In the genomic region with DNA sequence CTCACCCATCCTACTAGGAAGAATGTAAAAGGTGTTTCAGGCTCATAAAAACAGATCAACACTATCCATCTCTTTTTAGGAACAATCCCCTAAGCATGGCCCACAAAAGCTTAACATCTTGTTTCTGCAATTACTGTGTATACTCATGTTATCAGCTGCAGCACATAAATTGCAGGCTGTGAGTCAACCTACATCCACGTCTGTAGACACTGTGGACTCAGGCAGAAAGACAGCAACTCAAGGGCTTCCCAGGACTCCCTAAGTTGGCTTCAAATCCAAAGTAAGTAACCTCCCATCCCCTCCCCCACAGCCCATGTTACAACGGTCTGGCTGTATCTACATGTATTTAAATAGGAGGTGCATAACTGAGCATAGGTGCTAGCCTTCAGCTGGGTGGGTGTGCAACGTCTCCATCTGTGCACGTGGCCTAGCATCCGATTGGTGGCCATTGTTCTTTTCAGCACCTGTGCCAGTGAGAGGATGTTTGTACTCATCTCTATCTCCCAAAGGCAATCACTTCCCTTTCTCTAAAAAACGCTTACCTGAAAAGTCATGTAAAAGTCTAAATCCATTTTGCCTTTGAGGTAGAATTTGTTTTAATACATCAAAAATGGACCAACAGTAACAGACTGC, we compare ENCODE assay signal across 16 cellular contexts. TPM values are rescaled to one million over a fixed set of nuclear protein-coding genes. Genes with fewer than 3 reads are reported as not detected.
DNase-seq lines count a peak whose midpoint lies in the region; ATAC-seq and TF ChIP-seq lines count a peak whose summit lies in the region.
"Had no signal": no experiment of that assay in that cellular context is flagged by ENCODE, and none has a peak within 500 bp of the region (broad histone marks: within the 10 kb centered on the region; RNA-seq: fewer than 3 reads in every experiment).

No MANE protein-coding gene starts in this region.

- no peaks in the 10 kb centered on the region for H3K27me3 ChIP-seq in stomach
- H3K27me3 ChIP-seq: vagina had no signal

- peaks cover 0 to 23% (median 10%) of the 10 kb centered on the region in 4 donors for H3K4me1 ChIP-seq in stomach
- H3K4me1 ChIP-seq: psoas muscle, vagina had no signal

- WGBS in stomach, 5 donors, result 53 to 65% (median 54%) methylated on average over 6 of the region's 6 CpGs

- ATAC-seq in central memory CD8-positive, alpha-beta T cell (replicated peaks; ENCODE audit: extremely low read depth, poor library complexity, severe bottlenecking), result no peak
- ATAC-seq: Panc1, psoas muscle had no signal

- H3K9me3 Mint-ChIP-seq in activated T-cell treated with anti-CD3 and anti-CD28 coated beads, Interleukin-2, amount 50 U/mL, for 24 hours, result no peaks in the 10 kb centered on the region
- no peaks in the 10 kb centered on the region for H3K9me3 Mint-ChIP-seq in central memory CD8-positive, alpha-beta T cell
- no peaks in the 10 kb centered on the region for H3K9me3 Mint-ChIP-seq in CD14-positive monocyte
- H3K9me3 Mint-ChIP-seq in endothelial cell (ENCODE audit: unreplicated experiment), result no peaks in the 10 kb centered on the region
- H3K9me3 Mint-ChIP-seq: dendritic cell treated with granulocyte-macrophage colony-stimulating factor and Interleukin-4, amounts not matched to agents 40 ng/mL and 50 ng/mL, for 4 days had no signal

- intact Hi-C loops in stomach (cut with DNase I; ENCODE audit: low total_unique reads), result no loop called here
- intact Hi-C loops in CD14-positive monocyte (cut with micrococcal nuclease), result no loop called here

- no peak for TF ChIP-seq EP300 in stomach (IDR thresholded peaks at IDR 0.05)

- peaks cover 91% of the 10 kb centered on the region for H3K4me1 Mint-ChIP-seq in activated T-cell treated with anti-CD3 and anti-CD28 coated beads, Interleukin-2, amount 50 U/mL, for 24 hours (ENCODE audit: low read depth)
- H3K4me1 Mint-ChIP-seq in central memory CD8-positive, alpha-beta T cell, result peaks cover 57% of the 10 kb centered on the region
- peaks cover 44% of the 10 kb centered on the region for H3K4me1 Mint-ChIP-seq in CD14-positive monocyte
- H3K4me1 Mint-ChIP-seq in endothelial cell (ENCODE audit: unreplicated experiment), result peaks cover 37% of the 10 kb centered on the region

- TF ChIP-seq POLR2A in stomach (IDR thresholded peaks at IDR 0.05), result no peak

- no peak for TF ChIP-seq CTCF in stomach (IDR thresholded peaks at IDR 0.05)
- no peak for TF ChIP-seq CTCF in CD14-positive monocyte (IDR thresholded peaks at IDR 0.05)
- TF ChIP-seq CTCF in endothelial cell (IDR thresholded peaks at IDR 0.05; ENCODE audit: unreplicated experiment), result no peak

- H3K27ac Mint-ChIP-seq in activated T-cell treated with anti-CD3 and anti-CD28 coated beads, Interleukin-2, amount 50 U/mL, for 24 hours, result peak overlapping the region; percentile 37
- peak overlapping the region; percentile 32 for H3K27ac Mint-ChIP-seq in central memory CD8-positive, alpha-beta T cell (ENCODE audit: low read depth)
- H3K27ac Mint-ChIP-seq in CD14-positive monocyte (peak overlapping the region in 2 of 7 donors; percentile 19 to 39), endothelial cell (ENCODE audit: unreplicated experiment) (no peak overlapping the region)
- H3K27ac Mint-ChIP-seq: dendritic cell treated with granulocyte-macrophage colony-stimulating factor and Interleukin-4, amounts not matched to agents 40 ng/mL and 50 ng/mL, for 4 days had no signal

- no peaks in the 10 kb centered on the region for H3K27me3 Mint-ChIP-seq in activated T-cell treated with anti-CD3 and anti-CD28 coated beads, Interleukin-2, amount 50 U/mL, for 24 hours
- no peaks in the 10 kb centered on the region for H3K27me3 Mint-ChIP-seq in central memory CD8-positive, alpha-beta T cell
- H3K27me3 Mint-ChIP-seq in CD14-positive monocyte (ENCODE audit: low read depth in 3 of 3) (no peaks in the 10 kb centered on the region), endothelial cell (ENCODE audit: unreplicated experiment) (peaks cover 1% of the 10 kb centered on the region)
- H3K27me3 Mint-ChIP-seq: dendritic cell treated with granulocyte-macrophage colony-stimulating factor and Interleukin-4, amounts not matched to agents 40 ng/mL and 50 ng/mL, for 4 days had no signal

- H3K4me3 Mint-ChIP-seq in activated T-cell treated with anti-CD3 and anti-CD28 coated beads, Interleukin-2, amount 50 U/mL, for 24 hours, result no peak overlapping the region
- H3K4me3 Mint-ChIP-seq in central memory CD8-positive, alpha-beta T cell, result no peak overlapping the region
- H3K4me3 Mint-ChIP-seq in CD14-positive monocyte (no peak overlapping the region), endothelial cell (ENCODE audit: unreplicated experiment) (no peak overlapping the region)
- H3K4me3 Mint-ChIP-seq: dendritic cell treated with granulocyte-macrophage colony-stimulating factor and Interleukin-4, amounts not matched to agents 40 ng/mL and 50 ng/mL, for 4 days had no signal

- no peak overlapping the region for H3K4me3 ChIP-seq in stomach
- H3K4me3 ChIP-seq: psoas muscle, vagina had no signal

- peaks cover 0 to 22% (median 21%) of the 10 kb centered on the region in 4 donors for H3K36me3 ChIP-seq in stomach

- H3K27ac ChIP-seq in stomach, result no peak overlapping the region
- H3K27ac ChIP-seq: HL-60, psoas muscle, vagina had no signal

- DNase-seq in activated T-cell treated with anti-CD3 and anti-CD28 coated beads, Interleukin-2, amount 50 U/mL, for 24 hours, result no peak
- DNase-seq in activated T-cell treated with anti-CD3 and anti-CD28 coated beads for 4 hours (no peak), NCI-H226 (peak; percentile 83), renal cortical epithelial cell (ENCODE audit: low read depth) (peak; percentile 54), stomach (no peak), CD14-positive monocyte (ENCODE audit: low spot score) (no peak), endothelial cell (ENCODE audit: low spot score) (no peak)
- no peak for DNase-seq in central memory CD8-positive, alpha-beta T cell (ENCODE audit: low spot score in 2 of 2)
- DNase-seq: activated CD4-positive, alpha-beta T cell treated with anti-CD3 and anti-CD28 coated beads, Interleukin-2, amount 50 U/mL, for 4 hours; DMS79 treated with DMSO at 0.1 percent for 48 hours; H7; psoas muscle had no signal

- peaks cover 61% of the 10 kb centered on the region for H3K36me3 Mint-ChIP-seq in activated T-cell treated with anti-CD3 and anti-CD28 coated beads, Interleukin-2, amount 50 U/mL, for 24 hours (ENCODE audit: low read depth)
- peaks cover 12% of the 10 kb centered on the region for H3K36me3 Mint-ChIP-seq in central memory CD8-positive, alpha-beta T cell (ENCODE audit: insufficient read depth)
- H3K36me3 Mint-ChIP-seq in CD14-positive monocyte (peaks cover 21 to 41% of the 10 kb centered on the region in 2 donors), endothelial cell (ENCODE audit: low read depth, unreplicated experiment) (peaks cover 7% of the 10 kb centered on the region)

- H3K9me3 ChIP-seq in stomach, result no peaks in the 10 kb centered on the region
- H3K9me3 ChIP-seq: psoas muscle, vagina had no signal

RNA-seq across cellular contexts. Expression of a gene that starts 30.0 kb away (rescaled TPM):
- total RNA-seq in renal cortical epithelial cell (73.8 and 141 TPM in 2 replicates), stomach (100 to 1,000 TPM in 1 of 5 donors, 10 to 100 TPM in 3, 1 to 10 TPM in 1; 7.0 to 111 (median 30.5) TPM), endothelial cell (ENCODE audit: unreplicated experiment) (60.4 TPM)
- polyA plus RNA-seq in stomach (10 to 100 TPM; 12.3 to 15.4 (median 13.3) TPM), CD14-positive monocyte (10 to 100 TPM; 29.3 to 33.8 TPM)

Comparison
In these comparisons a context has a peak if more than half of its experiments do, and no peak if none do; other contexts are left out.
1. DNase-seq: peak in NCI-H226 (single experiment) and renal cortical epithelial cell (single experiment); none in activated T-cell treated with anti-CD3 and anti-CD28 coated beads, Interleukin-2, amount 50 U/mL, for 24 hours (single experiment), activated T-cell treated with anti-CD3 and anti-CD28 coated beads for 4 hours (single experiment), central memory CD8-positive, alpha-beta T cell (0 of 2), stomach (single experiment), CD14-positive monocyte (single experiment) and endothelial cell (single experiment).